Comparison of ENCODE assay signal across 8 cellular contexts in the genomic region with DNA sequence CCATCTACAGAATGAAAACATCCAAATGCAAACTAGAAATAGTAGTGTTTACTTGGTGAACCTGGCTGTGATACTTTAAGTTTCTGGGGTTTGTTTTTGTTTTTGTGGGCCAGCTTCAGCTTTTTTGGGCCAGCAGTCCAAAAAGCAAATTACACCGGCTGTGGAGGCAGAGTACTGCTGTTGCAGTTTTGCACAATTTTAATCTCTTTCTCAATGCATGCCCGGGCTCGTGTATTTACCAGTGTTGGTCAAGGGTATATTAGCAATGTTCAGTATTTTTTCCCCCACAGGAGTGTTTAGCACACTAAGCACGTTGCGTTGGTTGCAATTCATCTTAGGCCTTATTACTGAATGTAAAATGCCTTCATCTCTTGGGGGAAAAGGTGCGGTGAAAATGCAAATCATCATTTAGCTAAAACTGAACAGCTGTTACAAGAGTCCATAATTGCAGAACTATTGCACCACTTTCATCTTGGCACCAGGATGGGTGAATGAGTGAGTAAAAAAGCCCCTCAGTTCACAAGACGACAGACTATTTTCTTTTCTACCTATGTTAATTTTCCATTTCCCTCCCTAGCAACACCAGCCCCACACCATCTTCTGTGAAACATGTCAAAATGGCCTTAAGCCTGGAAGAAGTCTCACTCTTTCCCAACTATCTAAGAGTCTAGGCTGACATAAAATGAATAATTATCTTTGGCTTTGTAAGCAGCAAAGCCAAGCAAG. TPM values are rescaled to one million over a fixed set of nuclear protein-coding genes. Genes with fewer than 3 reads are reported as not detected.
DNase-seq lines count a peak whose midpoint lies in the region; ATAC-seq, FAIRE-seq and TF ChIP-seq lines count a peak whose summit lies in the region.

No MANE protein-coding gene starts in this region.

- H3K9ac ChIP-seq in HCT116 (ENCODE audit: low read length), result peak overlapping the region; percentile 81
- peak overlapping the region; percentile 60 for H3K9ac ChIP-seq in iPS-15b (ENCODE audit: low read depth, low read length)

- H3K27ac ChIP-seq in HCT116 (ENCODE audit: low read depth, low read length) (peak overlapping the region; percentile 93; the same call in 1 of the 2 replicates), small intestine (ENCODE audit: low read depth in 1 of 2, low read length in 1 of 2) (peak overlapping the region; percentile 99 to 100)

- H3K4me1 ChIP-seq in HCT116 (ENCODE audit: control insufficient read depth in 1 of 2, insufficient read depth in 2 of 2, low read length in 2 of 2), result peaks cover 12 to 17% of the 10 kb centered on the region in 2 experiments
- peaks cover 4% of the 10 kb centered on the region for H3K4me1 ChIP-seq in iPS-15b (ENCODE audit: control insufficient read depth, insufficient read depth, low read length)
- H3K4me1 ChIP-seq in small intestine (ENCODE audit: control insufficient read depth in 2 of 2, insufficient read depth in 1 of 2, low read depth in 1 of 2, low read length in 1 of 2), result peaks cover 2 to 3% of the 10 kb centered on the region in 2 donors

- 9 to 17% (median 15%) methylated on average over 7 of the region's 7 CpGs for WGBS in small intestine, 3 donors

- TF ChIP-seq POLR2A in HCT116 (IDR thresholded peaks at IDR 0.05; ENCODE audit: borderline replicate concordance, extremely low read depth, insufficient read depth, insufficient read length), result no peak

- TF ChIP-seq RAD21 in HCT116 (IDR thresholded peaks at IDR 0.05; ENCODE audit: low read depth), result no peak

- peak overlapping the region; percentile 88 for H3K4me2 ChIP-seq in HCT116 (ENCODE audit: low read length)

- peak overlapping the region; percentile 58 for H2AFZ ChIP-seq in HCT116 (ENCODE audit: low read depth, low read length, poor library complexity, severe bottlenecking)

- no peaks in the 10 kb centered on the region for H4K20me1 ChIP-seq in HCT116 (ENCODE audit: insufficient read depth)

- BruUV-seq in HCT116 (replicated peaks; lab: Mats Ljungman, UMichigan), result no TSS peak

- H3K4me3 ChIP-seq in BJ (ENCODE audit: low read depth, low read length) (peak overlapping the region; percentile 95), HCT116 (replicated peaks in 1 of 2; ENCODE audit: low read depth in 1 of 2, low read length in 2 of 2) (peak overlapping the region; percentile 89 to 94), iPS-15b (ENCODE audit: low read depth, low read length) (peak overlapping the region; percentile 87), small intestine (ENCODE audit: low read depth in 1 of 2, low read length in 2 of 2) (peak overlapping the region; percentile 99)

- no peak for ATAC-seq in HCT116
- peak; percentile 8 to 28 for ATAC-seq in activated naive CD4-positive, alpha-beta T cell treated with anti-CD3 and anti-CD28 coated beads, Interleukin-2, amount 50 U/mL, for 72 hours
- ATAC-seq in HG03045 (IDR thresholded peaks at IDR 0.05; ENCODE audit: unreplicated experiment), result no peak
- no peak for ATAC-seq in HG02571 (IDR thresholded peaks at IDR 0.05; ENCODE audit: unreplicated experiment)

- POLR2A ChIA-PET in BJ (lab: Charles Lee) (interaction anchor here (0.6 kb wide), 1 partner anchor 113 kb away, joined by 3 read pairs; no protein-coding TSS in a partner anchor), HCT116 (lab: Charles Lee) (interaction anchor here (1.9 kb wide), 1 partner anchor 41 kb away, joined by 8 read pairs; a partner anchor contains a TSS)

- H3K9me3 ChIP-seq in HCT116 (ENCODE audit: control insufficient read depth in 1 of 2, insufficient read depth in 1 of 2, low read depth in 1 of 2, low read length in 2 of 2), result no peaks in the 10 kb centered on the region
- no peaks in the 10 kb centered on the region for H3K9me3 ChIP-seq in iPS-15b (ENCODE audit: control insufficient read depth, insufficient read depth, low read length)
- H3K9me3 ChIP-seq in small intestine (ENCODE audit: control insufficient read depth, low read depth), result no peaks in the 10 kb centered on the region

- H3K36me3 ChIP-seq in BJ (ENCODE audit: control insufficient read depth, insufficient read depth, low read length) (no peaks in the 10 kb centered on the region), HCT116 (ENCODE audit: control insufficient read depth in 1 of 2, insufficient read depth in 2 of 2, low read length in 2 of 2) (no peaks in the 10 kb centered on the region), iPS-15b (ENCODE audit: control insufficient read depth, insufficient read depth, low read length) (no peaks in the 10 kb centered on the region), small intestine (ENCODE audit: control insufficient read depth in 2 of 2, insufficient read depth in 2 of 2, low read length in 2 of 2) (no peaks in the 10 kb centered on the region)

- FAIRE-seq in small intestine (lab: Jason Lieb, UNC) (no peak), D721Med (lab: Jason Lieb, UNC) (no peak)

- DNase-seq in BJ (ENCODE audit: low read depth), result no peak
- DNase-seq in HCT116 (ENCODE audit: low read depth, low spot score), result no peak
- DNase-seq in activated naive CD4-positive, alpha-beta T cell treated with anti-CD3 and anti-CD28 coated beads, Interleukin-2, amount 50 U/mL, for 72 hours (ENCODE audit: low spot score in 2 of 2), result peak in 1 of 2 donors; percentile 23
- DNase-seq in small intestine, result no peak
- no peak for DNase-seq in D721Med (ENCODE audit: insufficient read length, low spot score)

- H3K27me3 ChIP-seq in BJ (ENCODE audit: control insufficient read depth, insufficient read depth, low read length) (no peaks in the 10 kb centered on the region), HCT116 (ENCODE audit: insufficient read depth, low read length) (no peaks in the 10 kb centered on the region), iPS-15b (ENCODE audit: control insufficient read depth, insufficient read depth, low read length) (peaks cover 8% of the 10 kb centered on the region), small intestine (ENCODE audit: control insufficient read depth in 2 of 2, insufficient read depth in 2 of 2, low read length in 2 of 2) (no peaks in the 10 kb centered on the region)

- peaks cover 30% of the 10 kb centered on the region for H3K79me2 ChIP-seq in HCT116 (ENCODE audit: insufficient read depth, low read length)

- H3K27ac Mint-ChIP-seq in activated naive CD4-positive, alpha-beta T cell treated with anti-CD3 and anti-CD28 coated beads, Interleukin-2, amount 50 U/mL, for 72 hours, result peak overlapping the region; percentile 99

- intact Hi-C loops in HCT116 (cut with micrococcal nuclease), result loop anchor here (1.0 kb wide), 1 partner anchor 41 kb away; a partner anchor contains a TSS

- peaks cover 0 to 5% of the 10 kb centered on the region in 2 donors for H3K9me3 Mint-ChIP-seq in activated naive CD4-positive, alpha-beta T cell treated with anti-CD3 and anti-CD28 coated beads, Interleukin-2, amount 50 U/mL, for 72 hours

- peaks cover 16 to 22% of the 10 kb centered on the region in 2 donors for H3K36me3 Mint-ChIP-seq in activated naive CD4-positive, alpha-beta T cell treated with anti-CD3 and anti-CD28 coated beads, Interleukin-2, amount 50 U/mL, for 72 hours

- H3K9me2 ChIP-seq in HCT116 (ENCODE audit: insufficient read depth), result no peaks in the 10 kb centered on the region

- CTCF ChIA-PET in BJ (lab: Yijun Ruan, JAX), result interaction anchor here (1.1 to 2.0 kb wide), 5 partner anchors 10 to 42 kb away, joined by 3 to 5 read pairs (median 4); a partner anchor contains a TSS
- CTCF ChIA-PET in HCT116 (lab: Charles Lee), result interaction anchor here (0.9 to 1.0 kb wide), 2 partner anchors 9 to 41 kb away, joined by 3 read pairs; a partner anchor contains a TSS

- RAD21 ChIA-PET in HCT116 (lab: Charles Lee; ENCODE audit: low non-redundant PET in 1 of 2, low total read pairs in 2 of 2, uncharacterized antibody in 2 of 2, unreplicated experiment in 2 of 2), result no interaction called here

- TF ChIP-seq CTCF in BJ (IDR thresholded peaks at IDR 0.05; ENCODE audit: insufficient read depth, low read depth, low read length) (no peak), HCT116 (IDR thresholded peaks at IDR 0.05 in 2 of 3, conservative IDR thresholded peaks at IDR 0.05 in 1 of 3; ENCODE audit: borderline replicate concordance in 1 of 3, insufficient read depth in 1 of 3, low read depth in 2 of 3, low read length in 2 of 3) (no peak), D721Med (IDR thresholded peaks at IDR 0.05; ENCODE audit: insufficient read depth, missing control alignments) (no peak)

TF ChIP-seq in HCT116, 20 proteins besides CTCF, POLR2A, EP300 and RAD21 (continues in another document):
- TF ChIP-seq SRF (IDR thresholded peaks at IDR 0.05; ENCODE audit: low read depth) (no peak), JUND (IDR thresholded peaks at IDR 0.05) (no peak), SIN3A (IDR thresholded peaks at IDR 0.05; ENCODE audit: low read depth) (no peak), CBX3 (IDR thresholded peaks at IDR 0.05; ENCODE audit: low read depth) (no peak), ZFX (IDR thresholded peaks at IDR 0.05) (no peak)
- TF ChIP-seq, protein P1, sequence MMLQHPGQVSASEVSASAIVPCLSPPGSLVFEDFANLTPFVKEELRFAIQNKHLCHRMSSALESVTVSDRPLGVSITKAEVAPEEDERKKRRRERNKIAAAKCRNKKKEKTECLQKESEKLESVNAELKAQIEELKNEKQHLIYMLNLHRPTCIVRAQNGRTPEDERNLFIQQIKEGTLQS (IDR thresholded peaks at IDR 0.05), result no peak
- TF ChIP-seq, protein P2, sequence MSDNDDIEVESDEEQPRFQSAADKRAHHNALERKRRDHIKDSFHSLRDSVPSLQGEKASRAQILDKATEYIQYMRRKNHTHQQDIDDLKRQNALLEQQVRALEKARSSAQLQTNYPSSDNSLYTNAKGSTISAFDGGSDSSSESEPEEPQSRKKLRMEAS (IDR thresholded peaks at IDR 0.05), result no peak

RNA-seq across cellular contexts. Expression of a gene that starts 1.8 kb away (rescaled TPM):
- 6.4 and 9.4 TPM in 2 replicates for polyA plus RNA-seq in BJ (2011; rRNA removed)
- polyA minus RNA-seq in BJ (2011; rRNA and poly(A)+ RNA removed), result 17.7 and 19.7 TPM in 2 replicates
- total RNA-seq in HCT116 (2021; ENCODE audit: unreplicated experiment), result 29.4 TPM
- 10.5 and 11.4 TPM in 2 replicates for polyA plus RNA-seq in HCT116 (2012)
- 100 to 1,000 TPM; 105 to 114 TPM for total RNA-seq in activated naive CD4-positive, alpha-beta T cell treated with anti-CD3 and anti-CD28 coated beads, Interleukin-2, amount 50 U/mL, for 72 hours
- 1 to 10 TPM; 5.9 to 8.2 (median 6.7) TPM for polyA plus RNA-seq in small intestine

RNA-seq across cellular contexts. Expression of a gene that starts 41.6 kb away (rescaled TPM):
- 8.3 and 22.5 TPM in 2 replicates for polyA plus RNA-seq in BJ (2011; rRNA removed)
- polyA minus RNA-seq in BJ (2011; rRNA and poly(A)+ RNA removed), result 2.4 and 3.4 TPM in 2 replicates
- 54.9 TPM for total RNA-seq in HCT116 (2021; ENCODE audit: unreplicated experiment)
- polyA plus RNA-seq in HCT116 (2012), result 12.5 and 22.4 TPM in 2 replicates
- 10 to 100 TPM; 21.0 to 47.2 TPM for total RNA-seq in activated naive CD4-positive, alpha-beta T cell treated with anti-CD3 and anti-CD28 coated beads, Interleukin-2, amount 50 U/mL, for 72 hours
- polyA plus RNA-seq in small intestine, result 10 to 100 TPM; 21.9 to 61.8 (median 30.2) TPM

Comparison
In these comparisons a context has a peak if more than half of its experiments do, and no peak if none do; other contexts are left out.
1. ATAC-seq: peak in activated naive CD4-positive, alpha-beta T cell treated with anti-CD3 and anti-CD28 coated beads, Interleukin-2, amount 50 U/mL, for 72 hours (2 of 2); none in HCT116 (single experiment), HG03045 (single experiment) and HG02571 (single experiment).
2. Peak in every context shown above with its lines, with median percentiles within 50 percentile points of each other: H3K4me3 ChIP-seq.